In genomic region chr3:42804113-42804830, GRCh38 we compare ENCODE assay signal across 8 cellular contexts. TPM values are rescaled to one million over a fixed set of nuclear protein-coding genes. Genes with fewer than 3 reads are reported as not detected.
DNase-seq lines count a peak whose midpoint lies in the region; ATAC-seq and TF ChIP-seq lines count a peak whose summit lies in the region.

Gene HIGD1A, minus strand, starts transcription at chr3:42804490. Its CDS starts 10,237 bp downstream, at chr3:42794253.

- in situ Hi-C loops in transverse colon (cut with MboI; ENCODE audit: low pct_ligation_motif_present in 1 of 4, low pct_unique_long_range_greater_than_20kb in 1 of 4, low sequenced_read_pairs in 3 of 4), result no loop called here

- H4K91ac ChIP-seq in trophoblast cell (ENCODE audit: low read depth, low read length), result peak within 1 kb of the TSS; percentile 79

- peak; percentile 100 for TF ChIP-seq POLR2A in transverse colon (IDR thresholded peaks at IDR 0.05)

- H3K79me1 ChIP-seq in trophoblast cell (ENCODE audit: low read length), result peaks cover 13% of the 10 kb centered on the region

- peak within 1 kb of the TSS; percentile 90 for H3K27ac ChIP-seq in cardiac muscle cell
- H3K27ac ChIP-seq in trophoblast cell (ENCODE audit: low read depth, low read length), result peak within 1 kb of the TSS; percentile 70
- H3K27ac ChIP-seq in transverse colon, result peak within 1 kb of the TSS; percentile 98 to 99 (median 98)

- peak within 1 kb of the TSS; percentile 27 for H2AK5ac ChIP-seq in trophoblast cell (ENCODE audit: low read length)

- H3K36me3 ChIP-seq in adipocyte (ENCODE audit: control insufficient read depth, insufficient read depth, low read length, severe bottlenecking) (peaks cover 10% of the 10 kb centered on the region), cardiac muscle cell (no peaks in the 10 kb centered on the region), trophoblast cell (ENCODE audit: control insufficient read depth in 1 of 2, insufficient read depth in 2 of 2, low read length in 2 of 2) (peaks cover 3% of the 10 kb centered on the region in 2 experiments), transverse colon (no peaks in the 10 kb centered on the region)

- no peaks in the 10 kb centered on the region for H3K9me3 ChIP-seq in adipocyte (ENCODE audit: control insufficient read depth, low read length)
- no peaks in the 10 kb centered on the region for H3K9me3 ChIP-seq in cardiac muscle cell (ENCODE audit: low read depth)
- no peaks in the 10 kb centered on the region for H3K9me3 ChIP-seq in trophoblast cell (ENCODE audit: insufficient read depth, low read depth, low read length)
- no peaks in the 10 kb centered on the region for H3K9me3 ChIP-seq in transverse colon

- H3K4me3 ChIP-seq in GM12875 (ENCODE audit: low read depth, low read length), result peak within 1 kb of the TSS; percentile 82
- H3K4me3 ChIP-seq in adipocyte (ENCODE audit: low read length), result peak within 1 kb of the TSS; percentile 86
- peak within 1 kb of the TSS; percentile 44 for H3K4me3 ChIP-seq in cardiac muscle cell
- H3K4me3 ChIP-seq in trophoblast cell (ENCODE audit: low read depth, low read length), result peak within 1 kb of the TSS; percentile 88
- peak within 1 kb of the TSS; percentile 80 to 83 (median 82) for H3K4me3 ChIP-seq in transverse colon

- H3K23ac ChIP-seq in trophoblast cell (ENCODE audit: low read length), result no peak within 1 kb of the TSS

- H3K79me2 ChIP-seq in trophoblast cell (ENCODE audit: control insufficient read depth, insufficient read depth, low read length, poor library complexity), result peaks cover 18% of the 10 kb centered on the region

- no peak for TF ChIP-seq CTCF in GM12875 (IDR thresholded peaks at IDR 0.05; ENCODE audit: borderline replicate concordance, insufficient read depth, low read depth, low read length)
- no peak for TF ChIP-seq CTCF in cardiac muscle cell (IDR thresholded peaks at IDR 0.05; ENCODE audit: low read depth, low read length)
- TF ChIP-seq CTCF in transverse colon (IDR thresholded peaks at IDR 0.05), result no peak

- DNase-seq in NCI-H1436 (lab: John Stamatoyannopoulos, UW), result peak; percentile 69
- DNase-seq in T follicular helper cell (ENCODE audit: low read depth), result peak; percentile 89
- DNase-seq in adipocyte (ENCODE audit: low read depth), result peak; percentile 99
- DNase-seq in cardiac muscle cell (ENCODE audit: low read depth in 1 of 2, low spot score in 1 of 2), result peak; percentile 96 to 99
- peak; percentile 95 to 97 for DNase-seq in trophoblast cell
- DNase-seq in transverse colon, result peak; percentile 98

- H4K12ac ChIP-seq in trophoblast cell (ENCODE audit: low read depth, low read length), result peak within 1 kb of the TSS; percentile 83

- H3K14ac ChIP-seq in trophoblast cell (ENCODE audit: low read length), result peak within 1 kb of the TSS; percentile 87

- H3K4me1 ChIP-seq in adipocyte (ENCODE audit: control insufficient read depth, insufficient read depth, low read length), result peaks cover 39% of the 10 kb centered on the region
- peaks cover 35% of the 10 kb centered on the region for H3K4me1 ChIP-seq in cardiac muscle cell (ENCODE audit: low read depth)
- peaks cover 6 to 11% of the 10 kb centered on the region in 2 experiments for H3K4me1 ChIP-seq in trophoblast cell (ENCODE audit: control insufficient read depth in 1 of 2, insufficient read depth in 2 of 2, low read length in 2 of 2)
- H3K4me1 ChIP-seq in transverse colon, result peaks cover 15 to 46% (median 38%) of the 10 kb centered on the region in 4 donors

- peak within 1 kb of the TSS; percentile 88 for H4K8ac ChIP-seq in trophoblast cell (ENCODE audit: low read depth, low read length)

- intact Hi-C loops in transverse colon (cut with DNase I; ENCODE audit: low total_unique reads), result no loop called here

- H2BK5ac ChIP-seq in trophoblast cell (ENCODE audit: low read depth, low read length, poor library complexity), result peak within 1 kb of the TSS; percentile 70

- peak within 1 kb of the TSS; percentile 62 for H2BK120ac ChIP-seq in trophoblast cell (ENCODE audit: insufficient read depth, low read length, poor library complexity)

- H2AFZ ChIP-seq in trophoblast cell (ENCODE audit: insufficient read depth, low read length, poor library complexity), result peak within 1 kb of the TSS; percentile 84

- peak; percentile 100 for ATAC-seq in HG02798 (IDR thresholded peaks at IDR 0.05; ENCODE audit: poor library complexity, unreplicated experiment)

- peak within 1 kb of the TSS; percentile 91 for H3K18ac ChIP-seq in trophoblast cell (ENCODE audit: low read length)

- H3K27me3 ChIP-seq in adipocyte (replicated peaks; ENCODE audit: control insufficient read depth, insufficient read depth, low read length) (no peaks in the 10 kb centered on the region), cardiac muscle cell (no peaks in the 10 kb centered on the region), trophoblast cell (ENCODE audit: insufficient read depth, low read length) (no peaks in the 10 kb centered on the region), transverse colon (no peaks in the 10 kb centered on the region)

- no CpG with 5 or more reads among the region's 63 CpGs for WGBS in trophoblast cell (ENCODE audit: extremely low coverage, insufficient coverage, insufficient read length)
- WGBS in transverse colon (ENCODE audit: low coverage in 1 of 2), 2 donors, result 0 to 1% methylated on average over 5 to 46 of the region's 63 CpGs

- TF ChIP-seq EP300 in transverse colon (IDR thresholded peaks at IDR 0.05; ENCODE audit: low read depth), result no peak

- peak within 1 kb of the TSS; percentile 84 for H3K4me2 ChIP-seq in trophoblast cell (ENCODE audit: low read length)

- H2BK12ac ChIP-seq in trophoblast cell (ENCODE audit: low read length), result peak within 1 kb of the TSS; percentile 37

- H3K9ac ChIP-seq in adipocyte (ENCODE audit: low read length) (peak within 1 kb of the TSS; percentile 90), trophoblast cell (ENCODE audit: low read length) (peak within 1 kb of the TSS; percentile 86)

- H3K4ac ChIP-seq in trophoblast cell (ENCODE audit: low read depth, low read length), result peak within 1 kb of the TSS; percentile 63

RNA-seq across cellular contexts. Expression of gene HIGD1A, which starts in this region (rescaled TPM):
- total RNA-seq in cardiac muscle cell (121 and 167 TPM in 2 replicates), transverse colon (100 to 1,000 TPM in 3 of 4 donors, 10 to 100 TPM in 1; 41.4 to 518 (median 379) TPM)
- 352 and 445 TPM in 2 replicates for polyA plus RNA-seq in cardiac muscle cell
- 291 and 298 TPM in 2 replicates for polyA plus RNA-seq in trophoblast cell (2013)

Comparison
In these comparisons a context has a peak if more than half of its experiments do, and no peak if none do; other contexts are left out.
1. Peak in every context shown above with its lines: DNase-seq, ATAC-seq, H3K4me3 ChIP-seq and H3K27ac ChIP-seq.